ENCODE assay signal across 8 cellular contexts in genomic region chr10:71837085-71837827, GRCh38. TPM values are rescaled to one million over a fixed set of nuclear protein-coding genes. Genes with fewer than 3 reads are reported as not detected.
DNase-seq lines count a peak whose midpoint lies in the region; TF ChIP-seq lines count a peak whose summit lies in the region.

No MANE protein-coding gene starts in this region.

- peaks cover 23% of the 10 kb centered on the region for H3K36me3 ChIP-seq in mesodermal cell (ENCODE audit: control insufficient read depth, insufficient read depth, low read length)

- H3K27ac ChIP-seq in caudate nucleus (ENCODE audit: low read depth, low read length) (peak overlapping the region; percentile 85), mesodermal cell (ENCODE audit: low read depth, low read length, severe bottlenecking) (peak overlapping the region; percentile 10)

- DNase-seq in AG09309 (ENCODE audit: low read depth) (no peak), caudate nucleus (lab: John Stamatoyannopoulos, UW) (peak in 11 of 61 donors; percentile 16 to 51 (median 36)), activated gamma-delta T cell treated with Interleukin-2 at 50 U/mL for 16 hours (no peak), A172 (ENCODE audit: low spot score) (no peak), NOMO-1 (lab: John Stamatoyannopoulos, UW; ENCODE audit: unreplicated experiment in 2 of 2) (no peak), cerebellum (ENCODE audit: low spot score) (no peak)
- DNase-seq in Jurkat, Clone E6-1 (ENCODE audit: low read depth, low spot score), result peak; percentile 82

- H3K4me3 ChIP-seq in AG09309 (ENCODE audit: control insufficient read depth, low read depth, low read length) (no peak overlapping the region), mesodermal cell (ENCODE audit: extremely low read depth, insufficient read depth, low read length, poor library complexity, severe bottlenecking) (no peak overlapping the region)
- no peak overlapping the region; the same call in 1 of the 2 replicates for H3K4me3 ChIP-seq in Jurkat, Clone E6-1 (ENCODE audit: low read length)

- H3K4me1 ChIP-seq in mesodermal cell (ENCODE audit: control insufficient read depth, insufficient read depth, low read length, poor library complexity, severe bottlenecking), result peaks cover 57% of the 10 kb centered on the region

- H3K9me3 ChIP-seq in mesodermal cell (ENCODE audit: control insufficient read depth, low read length), result no peaks in the 10 kb centered on the region

- 86% methylated on average over 17 of the region's 17 CpGs for whole genome bisulfite sequencing in mesodermal cell (ENCODE audit: insufficient coverage in 2 of 2), 2 experiments

- peak; percentile 28 for TF ChIP-seq CTCF in AG09309 (IDR thresholded peaks at IDR 0.05; ENCODE audit: control insufficient read depth, insufficient read depth, low read depth, low read length, missing control alignments)

RNA-seq across cellular contexts. Expression of gene PSAP, which starts 13.8 kb away (rescaled TPM):
- polyA plus RNA-seq in Jurkat, Clone E6-1 (2012; ENCODE audit: insufficient read depth, insufficient read length), result 254 TPM
- polyA plus RNA-seq in mesodermal cell (2013, experiment 1 of 2), result 506 TPM
- polyA plus RNA-seq in mesodermal cell (2013, experiment 2 of 2), result 418 TPM
- total RNA-seq in A172 (2014; rRNA removed; shearing (Covaris generic)), result 495 and 497 TPM in 2 replicates
- total RNA-seq in cerebellum, result 366 TPM
